Comparison of ENCODE assay signal across 8 cellular contexts in the genomic region with DNA sequence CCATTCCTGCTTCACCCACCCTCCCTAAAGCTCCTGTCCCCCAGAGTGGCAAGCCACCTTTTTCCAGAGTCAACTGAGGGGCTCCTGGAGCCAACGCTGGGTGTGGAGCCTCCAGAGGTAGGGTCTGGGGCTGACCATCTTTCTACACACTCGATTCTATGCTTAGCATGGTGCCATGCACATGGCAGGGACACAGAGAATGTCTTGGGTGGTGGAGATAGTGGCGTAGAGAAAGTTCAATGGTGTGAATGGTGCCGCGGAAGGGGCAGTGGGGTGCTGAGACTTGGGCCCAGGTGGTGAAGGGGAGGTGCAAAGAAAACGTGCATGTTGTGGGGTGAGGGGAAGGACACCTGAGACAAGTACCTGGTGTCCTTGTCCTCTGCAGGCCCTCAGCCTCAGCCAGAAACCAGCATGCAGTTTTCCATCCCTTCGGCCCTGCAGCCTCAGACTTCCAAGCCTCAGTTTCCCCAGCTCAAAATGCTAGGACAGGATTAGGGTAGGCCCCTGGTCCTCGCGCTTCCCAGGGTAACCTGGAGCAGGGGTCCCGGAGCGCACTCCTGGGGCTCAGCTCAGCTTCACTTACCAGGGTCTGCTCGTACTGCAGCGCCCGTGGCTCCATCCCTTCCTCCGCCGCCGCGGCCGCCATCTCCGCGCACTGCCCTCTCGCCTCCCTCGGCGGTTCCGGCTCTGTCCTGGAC. TPM values are rescaled to one million over a fixed set of nuclear protein-coding genes. Genes with fewer than 3 reads are reported as not detected.
DNase-seq lines count a peak whose midpoint lies in the region; ATAC-seq and TF ChIP-seq lines count a peak whose summit lies in the region.

No MANE protein-coding gene starts in this region.

- H3K27me3 Mint-ChIP-seq in natural killer cell treated with Interleukin-12 subunit alpha and Interleukin-12 subunit beta and Interleukin-15 and Interleukin-18, amount 100 ng/mL, for 72 hours, result no peaks in the 10 kb centered on the region

- no peak overlapping the region for H3K27ac Mint-ChIP-seq in natural killer cell treated with Interleukin-12 subunit alpha and Interleukin-12 subunit beta and Interleukin-15 and Interleukin-18, amount 100 ng/mL, for 72 hours

- peak overlapping the region; percentile 89 for H3K4me3 Mint-ChIP-seq in natural killer cell treated with Interleukin-12 subunit alpha and Interleukin-12 subunit beta and Interleukin-15 and Interleukin-18, amount 100 ng/mL, for 72 hours

- H3K9me3 Mint-ChIP-seq in natural killer cell treated with Interleukin-12 subunit alpha and Interleukin-12 subunit beta and Interleukin-15 and Interleukin-18, amount 100 ng/mL, for 72 hours, result no peaks in the 10 kb centered on the region

- TF ChIP-seq CTCF in LNCaP clone FGC (IDR thresholded peaks at IDR 0.05; ENCODE audit: control insufficient read depth, extremely low read depth, insufficient read depth), result no peak
- no peak for TF ChIP-seq CTCF in coronary artery (IDR thresholded peaks at IDR 0.05)

- peak in 1 of 2 donors; percentile 0 for ATAC-seq in natural killer cell treated with Interleukin-12 subunit alpha and Interleukin-12 subunit beta and Interleukin-15 and Interleukin-18, amount 100 ng/mL, for 72 hours
- no peak for ATAC-seq in HG03108 (IDR thresholded peaks at IDR 0.05; ENCODE audit: unreplicated experiment)

- H3K4me1 Mint-ChIP-seq in natural killer cell treated with Interleukin-12 subunit alpha and Interleukin-12 subunit beta and Interleukin-15 and Interleukin-18, amount 100 ng/mL, for 72 hours (ENCODE audit: low read depth in 2 of 2), result peaks cover 28 to 34% of the 10 kb centered on the region in 2 donors

- H3K4me3 ChIP-seq in LNCaP clone FGC (ENCODE audit: low read depth, low read length) (peak overlapping the region; percentile 96), coronary artery (peak overlapping the region; percentile 77)

- peaks cover 11% of the 10 kb centered on the region for H3K36me3 Mint-ChIP-seq in natural killer cell treated with Interleukin-12 subunit alpha and Interleukin-12 subunit beta and Interleukin-15 and Interleukin-18, amount 100 ng/mL, for 72 hours

- DNase-seq in NCI-H1105 (lab: John Stamatoyannopoulos, UW) (peak; percentile 52), NCI-H1105 treated with DMSO at 0.1 percent for 48 hours (lab: John Stamatoyannopoulos, UW) (no peak), LNCaP clone FGC (ENCODE audit: low read depth) (no peak), coronary artery (ENCODE audit: low spot score) (no peak), GM19240 (ENCODE audit: insufficient read length, low spot score) (no peak), T-helper 9 cell (no peak)
- DNase-seq in natural killer cell treated with Interleukin-12 subunit alpha and Interleukin-12 subunit beta and Interleukin-15 and Interleukin-18, amount 100 ng/mL, for 72 hours (ENCODE audit: low spot score), result no peak

- H3K27ac ChIP-seq in coronary artery, result peak overlapping the region; percentile 92 to 100

RNA-seq across cellular contexts. Expression of a gene that starts 0.4 kb away (rescaled TPM):
- 10 to 100 TPM in 1 of 2 donors, 1 to 10 TPM in 1; 6.5 to 10.5 TPM for total RNA-seq in natural killer cell treated with Interleukin-12 subunit alpha and Interleukin-12 subunit beta and Interleukin-15 and Interleukin-18, amount 100 ng/mL, for 72 hours

RNA-seq across cellular contexts. Expression of a gene that starts 0.5 kb away (rescaled TPM):
- 100 to 1,000 TPM; 111 to 142 TPM for total RNA-seq in natural killer cell treated with Interleukin-12 subunit alpha and Interleukin-12 subunit beta and Interleukin-15 and Interleukin-18, amount 100 ng/mL, for 72 hours

RNA-seq across cellular contexts. Expression of a gene that starts 17.0 kb away (rescaled TPM):
- not detected for total RNA-seq in natural killer cell treated with Interleukin-12 subunit alpha and Interleukin-12 subunit beta and Interleukin-15 and Interleukin-18, amount 100 ng/mL, for 72 hours

RNA-seq across cellular contexts. Expression of a gene that starts 18.9 kb away (rescaled TPM):
- not detected for total RNA-seq in natural killer cell treated with Interleukin-12 subunit alpha and Interleukin-12 subunit beta and Interleukin-15 and Interleukin-18, amount 100 ng/mL, for 72 hours

RNA-seq across cellular contexts. Expression of a gene that starts 23.6 kb away (rescaled TPM):
- 1 to 10 TPM; 3.2 to 5.8 TPM for total RNA-seq in natural killer cell treated with Interleukin-12 subunit alpha and Interleukin-12 subunit beta and Interleukin-15 and Interleukin-18, amount 100 ng/mL, for 72 hours
